ENCODE assay signal across 8 cellular contexts in the genomic region with DNA sequence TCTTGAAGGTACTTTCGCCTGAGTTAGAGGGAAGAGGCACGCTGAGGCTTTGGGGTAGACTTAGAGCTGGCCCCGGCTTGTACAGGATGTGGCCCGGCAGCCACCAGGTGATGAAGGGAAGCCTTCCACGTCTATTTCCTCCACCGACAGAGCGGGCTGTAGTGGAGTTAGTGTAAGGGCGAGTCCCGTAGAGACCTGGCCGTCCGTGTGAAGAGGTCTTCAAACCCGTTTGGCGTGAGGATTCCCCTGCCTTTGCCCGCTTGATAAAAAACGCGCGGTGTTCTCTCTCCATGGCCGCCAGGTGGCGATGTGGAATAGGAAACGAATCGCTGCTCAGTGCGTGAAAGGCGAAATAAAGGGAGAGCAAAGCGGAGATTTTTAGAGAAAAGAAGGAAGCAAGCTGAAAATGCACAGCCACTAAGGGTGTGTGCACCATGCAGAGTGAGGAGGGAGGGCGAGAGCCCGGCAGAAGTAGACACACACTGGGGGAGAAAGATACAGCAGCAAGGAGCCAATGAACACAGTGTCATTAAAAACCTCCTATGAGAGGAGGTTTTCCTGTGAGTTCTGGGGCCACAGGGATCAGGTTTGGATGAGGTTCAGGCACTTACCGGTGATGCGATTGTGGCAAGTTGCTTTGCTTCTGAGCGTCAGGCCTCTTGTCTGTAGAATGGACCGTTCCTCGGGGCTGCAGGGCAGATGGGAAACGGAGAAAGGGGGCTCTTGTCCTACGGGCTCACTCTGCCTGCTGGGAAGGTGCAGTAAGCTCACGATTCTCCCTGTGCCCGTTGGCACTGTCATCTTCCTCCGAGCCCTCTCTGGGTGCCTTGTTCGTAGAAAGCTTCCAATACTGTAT. TPM values are rescaled to one million over a fixed set of nuclear protein-coding genes. Genes with fewer than 3 reads are reported as not detected.
DNase-seq lines count a peak whose midpoint lies in the region; ATAC-seq lines count a peak whose summit lies in the region.

No MANE protein-coding gene starts in this region.

- no peaks in the 10 kb centered on the region for H3K79me1 ChIP-seq in mesenchymal stem cell (replicated peaks; ENCODE audit: low read length, poor library complexity, severe bottlenecking)

- H4K91ac ChIP-seq in mesenchymal stem cell (ENCODE audit: low read length), result peak overlapping the region; percentile 91

- H2BK5ac ChIP-seq in mesenchymal stem cell (ENCODE audit: low read depth, low read length, poor library complexity, severe bottlenecking), result no peak overlapping the region

- peak overlapping the region in 1 of 2 experiments; percentile 66 for H3K14ac ChIP-seq in mesenchymal stem cell (ENCODE audit: low read length in 2 of 2)

- H3K9ac ChIP-seq in mesenchymal stem cell (ENCODE audit: low read length), result peak overlapping the region; percentile 72

- H3K27ac Mint-ChIP-seq in activated CD4-positive, alpha-beta memory T cell treated with anti-CD3 and anti-CD28 coated beads for 36 hours, result no peak overlapping the region

- H2AFZ ChIP-seq in mesenchymal stem cell (ENCODE audit: low read depth, low read length), result peak overlapping the region; percentile 36

- H3K4me3 Mint-ChIP-seq in activated CD4-positive, alpha-beta memory T cell treated with anti-CD3 and anti-CD28 coated beads for 36 hours, result no peak overlapping the region

- H3K18ac ChIP-seq in mesenchymal stem cell (ENCODE audit: low read depth in 1 of 2, low read length in 2 of 2), result peak overlapping the region; percentile 86 to 90

- no peaks in the 10 kb centered on the region for H3K9me3 ChIP-seq in mesenchymal stem cell (ENCODE audit: control insufficient read depth, low read length)

- peak overlapping the region; percentile 84 to 100 for H2BK12ac ChIP-seq in mesenchymal stem cell (ENCODE audit: low read length in 2 of 2)

- no peak overlapping the region for H3K27ac ChIP-seq in mesenchymal stem cell (ENCODE audit: low read length, poor library complexity, severe bottlenecking)

- H3K23ac ChIP-seq in mesenchymal stem cell (ENCODE audit: low read length in 2 of 2), result no peak overlapping the region

- peaks cover 9 to 10% of the 10 kb centered on the region in 2 experiments for H3K27me3 ChIP-seq in mesenchymal stem cell (ENCODE audit: control insufficient read depth in 1 of 2, insufficient read depth in 1 of 2, low read length in 2 of 2)

- H3K27me3 Mint-ChIP-seq in activated CD4-positive, alpha-beta memory T cell treated with anti-CD3 and anti-CD28 coated beads for 36 hours, result peaks cover 40% of the 10 kb centered on the region

- intact Hi-C loops in activated CD4-positive, alpha-beta memory T cell treated with anti-CD3 and anti-CD28 coated beads for 36 hours (cut with micrococcal nuclease), result loop anchor here (1.0 to 5.0 kb wide), 5 partner anchors 38 to 679 kb away; partner anchors contain the start of gene BOD1

- H4K8ac ChIP-seq in mesenchymal stem cell (ENCODE audit: low read length), result peak overlapping the region; percentile 79

- H3K36me3 ChIP-seq in mesenchymal stem cell (ENCODE audit: control insufficient read depth in 1 of 2, insufficient read depth in 2 of 2, low read depth in 1 of 2, low read length in 2 of 2), result no peaks in the 10 kb centered on the region

- ATAC-seq in GM18868 (IDR thresholded peaks at IDR 0.05; ENCODE audit: unreplicated experiment), result peak; percentile 76
- peak; percentile 70 for ATAC-seq in HG03442 (IDR thresholded peaks at IDR 0.05; ENCODE audit: unreplicated experiment)

- H3K4me3 ChIP-seq in mesenchymal stem cell (ENCODE audit: insufficient read depth in 1 of 2, low read depth in 1 of 2, low read length in 2 of 2), result peak overlapping the region; percentile 14 to 57

- peak overlapping the region; percentile 77 for H2BK15ac ChIP-seq in mesenchymal stem cell (ENCODE audit: low read depth, poor library complexity, severe bottlenecking)

- H3K4ac ChIP-seq in mesenchymal stem cell (ENCODE audit: low read depth in 1 of 2, low read length in 2 of 2), result peak overlapping the region; percentile 62 to 90

- CTCF ChIA-PET in activated CD4-positive, alpha-beta memory T cell treated with anti-CD3 and anti-CD28 coated beads for 36 hours (lab: Charles Lee), result interaction anchor here (0.6 to 6.5 kb wide), 21 partner anchors 8 to 1640 kb away, joined by 3 to 137 read pairs (median 3); partner anchors contain the start of genes BNIP1 and STC2

- H2AK5ac ChIP-seq in mesenchymal stem cell (ENCODE audit: low read length, severe bottlenecking), result no peak overlapping the region

- 23% methylated on average over 37 of the region's 37 CpGs for WGBS in mesenchymal stem cell

- H2BK120ac ChIP-seq in mesenchymal stem cell (ENCODE audit: low read depth, low read length), result peak overlapping the region; percentile 6

- POLR2A ChIA-PET in activated CD4-positive, alpha-beta memory T cell treated with anti-CD3 and anti-CD28 coated beads for 36 hours (lab: Charles Lee), result interaction anchor here (3.3 kb wide), 1 partner anchor 37 kb away, joined by 15 read pairs; no protein-coding TSS in a partner anchor

- peaks cover 13% of the 10 kb centered on the region for H3K4me1 ChIP-seq in mesenchymal stem cell (ENCODE audit: control insufficient read depth, insufficient read depth, low read depth, low read length)

- H3K36me3 Mint-ChIP-seq in activated CD4-positive, alpha-beta memory T cell treated with anti-CD3 and anti-CD28 coated beads for 36 hours, result no peaks in the 10 kb centered on the region

- H3K4me1 Mint-ChIP-seq in activated CD4-positive, alpha-beta memory T cell treated with anti-CD3 and anti-CD28 coated beads for 36 hours (ENCODE audit: low read depth), result peaks cover 15% of the 10 kb centered on the region

- DNase-seq in AG08395 (ENCODE audit: low spot score), result peak; percentile 84
- DNase-seq in NCI-H69 (lab: John Stamatoyannopoulos, UW), result peak; percentile 94
- DNase-seq in activated CD4-positive, alpha-beta memory T cell treated with anti-CD3 and anti-CD28 coated beads for 36 hours, result peak; percentile 80
- DNase-seq in effector CD4-positive, alpha-beta T cell, result peak; percentile 43
- DNase-seq in mesenchymal stem cell, result peak; percentile 84
- DNase-seq in stimulated activated CD8-positive, alpha-beta memory T cell treated with anti-CD3 and anti-CD28 coated beads, Interleukin-15, amount 100 ng/mL, for 48 hours (ENCODE audit: low read depth in 2 of 2), result peak; percentile 40 to 41

- no peaks in the 10 kb centered on the region for H3K9me3 Mint-ChIP-seq in activated CD4-positive, alpha-beta memory T cell treated with anti-CD3 and anti-CD28 coated beads for 36 hours

- H3K4me2 ChIP-seq in mesenchymal stem cell (ENCODE audit: low read length, poor library complexity, severe bottlenecking), result peak overlapping the region; percentile 51

RNA-seq across cellular contexts. Expression of gene STC2, which starts 34.2 kb away (rescaled TPM):
- 10 to 100 TPM; 12.0 to 13.7 TPM for total RNA-seq in activated CD4-positive, alpha-beta memory T cell treated with anti-CD3 and anti-CD28 coated beads for 36 hours
- polyA plus RNA-seq in mesenchymal stem cell (2013, experiment 1 of 2), result 89.5 TPM
- polyA plus RNA-seq in mesenchymal stem cell (2013, experiment 2 of 2), result 87.1 TPM

RNA-seq across cellular contexts. Expression of gene NKX2-5, which starts 59.0 kb away (rescaled TPM):
- not detected for total RNA-seq in activated CD4-positive, alpha-beta memory T cell treated with anti-CD3 and anti-CD28 coated beads for 36 hours
- polyA plus RNA-seq in mesenchymal stem cell (2013, experiment 1 of 2), result 46.8 TPM
- 45.4 TPM for polyA plus RNA-seq in mesenchymal stem cell (2013, experiment 2 of 2)

Comparison
In these comparisons a context has a peak if more than half of its experiments do, and no peak if none do; other contexts are left out.
1. DNase-seq: peak in every context shown above with its lines; median percentile 94 in NCI-H69; 84 in AG08395; 84 in mesenchymal stem cell; 80 in activated CD4-positive, alpha-beta memory T cell treated with anti-CD3 and anti-CD28 coated beads for 36 hours; 43 in effector CD4-positive, alpha-beta T cell; 40 in stimulated activated CD8-positive, alpha-beta memory T cell treated with anti-CD3 and anti-CD28 coated beads, Interleukin-15, amount 100 ng/mL, for 48 hours.